In genomic region chr1:30824736-30825429, GRCh38 we compare ENCODE assay signal across 8 cellular contexts.
DNase-seq lines count a peak whose midpoint lies in the region; ATAC-seq, FAIRE-seq and TF ChIP-seq lines count a peak whose summit lies in the region.

No MANE protein-coding gene starts in this region.

- peak; percentile 71 for DNase-seq in DMS53 (lab: John Stamatoyannopoulos, UW)
- DNase-seq in DMS53 treated with DMSO at 0.1 percent for 48 hours (lab: John Stamatoyannopoulos, UW; ENCODE audit: unreplicated experiment): no peak
- no peak for DNase-seq in GM19239 (ENCODE audit: insufficient read length, low spot score)

- H3K4me1 ChIP-seq in iPS-15b (ENCODE audit: control insufficient read depth, insufficient read depth, low read length) (peaks cover 7% of the 10 kb centered on the region), subcutaneous abdominal adipose tissue (ENCODE audit: control insufficient read depth in 5 of 5, insufficient read depth in 5 of 5, low read length in 5 of 5) (peaks cover 13 to 56% (median 53%) of the 10 kb centered on the region in 5 donors)

- peak overlapping the region; percentile 97 for H3K27ac ChIP-seq in subcutaneous abdominal adipose tissue (ENCODE audit: low read depth, low read length)

- H3K4me3 ChIP-seq in WI38 (ENCODE audit: low read depth, low read length) (peak overlapping the region; percentile 65), iPS-15b (ENCODE audit: low read depth, low read length) (peak overlapping the region; percentile 84), subcutaneous abdominal adipose tissue (ENCODE audit: low read depth in 1 of 5, low read length in 5 of 5) (peak overlapping the region in 2 of 5 donors; percentile 67 to 75)

- no peak for FAIRE-seq in GM19239 (lab: Jason Lieb, UNC)

- no peaks in the 10 kb centered on the region for H3K36me3 ChIP-seq in iPS-15b (ENCODE audit: control insufficient read depth, insufficient read depth, low read length)
- H3K36me3 ChIP-seq in subcutaneous abdominal adipose tissue (ENCODE audit: control insufficient read depth in 5 of 5, insufficient read depth in 5 of 5, low read length in 5 of 5): no peaks in the 10 kb centered on the region

- TF ChIP-seq POLR2A in GM18505 (IDR thresholded peaks at IDR 0.05; ENCODE audit: borderline replicate concordance, extremely low read depth, insufficient read depth, insufficient read length): no peak

- no peak overlapping the region for H3K9ac ChIP-seq in iPS-15b (ENCODE audit: low read depth, low read length)
- peak overlapping the region in 2 of 5 donors; percentile 83 to 88 for H3K9ac ChIP-seq in subcutaneous abdominal adipose tissue (ENCODE audit: low read length in 5 of 5)

- no peak for TF ChIP-seq CTCF in WI38 (IDR thresholded peaks at IDR 0.05; ENCODE audit: low read depth, low read length)

- ATAC-seq in GM18505 (IDR thresholded peaks at IDR 0.05; ENCODE audit: unreplicated experiment) (no peak), GM21619 (IDR thresholded peaks at IDR 0.05; ENCODE audit: unreplicated experiment) (no peak)

- H3K27me3 ChIP-seq in iPS-15b (ENCODE audit: control insufficient read depth, insufficient read depth, low read length): peaks cover 14% of the 10 kb centered on the region
- no peaks in the 10 kb centered on the region for H3K27me3 ChIP-seq in subcutaneous abdominal adipose tissue (ENCODE audit: control insufficient read depth in 5 of 5, insufficient read depth in 4 of 5, low read length in 5 of 5)

- H3K9me3 ChIP-seq in iPS-15b (ENCODE audit: control insufficient read depth, insufficient read depth, low read length): no peaks in the 10 kb centered on the region
- H3K9me3 ChIP-seq in subcutaneous abdominal adipose tissue (ENCODE audit: control insufficient read depth in 5 of 5, low read length in 5 of 5): no peaks in the 10 kb centered on the region
